Comparison of ENCODE assay signal across 1 cellular context in the genomic region with DNA sequence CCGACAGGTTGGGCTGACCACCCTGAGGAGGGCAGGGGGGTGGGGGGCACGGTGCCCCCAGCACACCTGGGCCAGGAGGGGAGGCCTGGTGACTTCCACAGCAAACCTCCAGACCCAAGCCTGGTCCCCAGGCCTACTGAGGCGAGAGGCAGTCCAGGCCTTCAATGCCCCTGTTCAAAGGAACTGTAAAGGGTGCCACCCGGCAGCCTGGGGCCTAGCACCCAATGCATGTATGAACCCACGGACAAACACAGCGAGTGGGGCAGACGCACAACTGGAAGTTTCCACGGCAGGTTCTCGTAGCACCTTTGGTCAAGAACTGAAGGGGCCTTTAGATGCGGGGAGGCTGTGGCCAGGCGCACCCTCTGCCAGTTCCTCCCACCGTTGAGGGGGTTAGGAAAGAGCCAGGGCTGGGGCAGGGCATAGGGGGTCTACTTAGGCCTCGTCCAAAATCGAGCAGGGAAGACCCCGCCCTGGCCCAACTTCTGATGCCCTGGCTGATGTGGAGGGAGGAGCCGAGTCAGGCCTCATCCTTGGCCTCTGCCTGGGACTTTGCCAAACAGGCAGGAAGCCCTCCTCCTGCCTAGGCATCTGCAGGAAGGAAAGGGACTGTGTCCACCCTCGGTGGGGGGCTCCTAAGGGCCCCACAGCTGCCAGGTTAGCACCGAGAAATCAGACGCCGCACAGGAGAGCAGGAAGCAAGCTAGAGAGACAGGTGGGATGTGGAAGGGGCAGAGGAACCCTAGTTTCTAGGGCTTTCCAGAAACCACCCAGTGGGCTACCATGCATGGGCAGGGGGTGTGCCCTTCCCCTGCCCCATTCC.
TF ChIP-seq lines count a peak whose summit lies in the region.

No MANE protein-coding gene starts in this region.

TF ChIP-seq in GM23338, 12 proteins besides CTCF, POLR2A, EP300 and RAD21 (continued from another document):
- no peak for TF ChIP-seq ZNF462 (CRISPR knock-in tag; IDR thresholded peaks at IDR 0.05)
- TF ChIP-seq JUNB (IDR thresholded peaks at IDR 0.05; ENCODE audit: unreplicated experiment), result no peak
- no peak for TF ChIP-seq POLR2AphosphoS5 (IDR thresholded peaks at IDR 0.05; ENCODE audit: low read depth)
- no peak for TF ChIP-seq REST (IDR thresholded peaks at IDR 0.05; ENCODE audit: unreplicated experiment)
- TF ChIP-seq NANOG (IDR thresholded peaks at IDR 0.05; ENCODE audit: borderline replicate concordance), result no peak
